12 cellular contexts compared by ENCODE assay signal in genomic region chr14:52948039-52948438, GRCh38. TPM values are rescaled to one million over a fixed set of nuclear protein-coding genes. Genes with fewer than 3 reads are reported as not detected.
DNase-seq lines count a peak whose midpoint lies in the region; ATAC-seq and TF ChIP-seq lines count a peak whose summit lies in the region.
"Had no signal": no experiment of that assay in that cellular context is flagged by ENCODE, and none has a peak within 500 bp of the region (broad histone marks: within the 10 kb centered on the region; RNA-seq: fewer than 3 reads in every experiment).

No MANE protein-coding gene starts in this region.

- no peaks in the 10 kb centered on the region for H3K27me3 ChIP-seq in BE2C
- H3K27me3 ChIP-seq in PC-9 (ENCODE audit: insufficient read depth, low read depth), result no peaks in the 10 kb centered on the region
- H3K27me3 ChIP-seq in gastroesophageal sphincter, result no peaks in the 10 kb centered on the region
- no peaks in the 10 kb centered on the region for H3K27me3 ChIP-seq in psoas muscle (ENCODE audit: insufficient read depth in 3 of 3, low read length in 2 of 3)

- peaks cover 12% of the 10 kb centered on the region; the same call in 1 of the 2 replicates for H3K79me2 ChIP-seq in PC-9 (ENCODE audit: low read depth)

- TF ChIP-seq CTCF in BE2C (IDR thresholded peaks at IDR 0.05; ENCODE audit: low read depth, low read length) (no peak), PC-9 (conservative IDR thresholded peaks at IDR 0.05) (no peak), gastroesophageal sphincter (IDR thresholded peaks at IDR 0.05) (no peak), psoas muscle (IDR thresholded peaks at IDR 0.05) (no peak), GM13977 (IDR thresholded peaks at IDR 0.05; ENCODE audit: extremely low read depth, insufficient read depth, missing control alignments) (no peak)

- H3K36me3 ChIP-seq in BE2C (peaks cover 32% of the 10 kb centered on the region), PC-9 (ENCODE audit: low read depth) (no peaks in the 10 kb centered on the region), gastroesophageal sphincter (peaks cover 0 to 8% of the 10 kb centered on the region in 2 donors), psoas muscle (ENCODE audit: insufficient read depth in 1 of 2, low read depth in 1 of 2) (peaks cover 0 to 17% of the 10 kb centered on the region in 2 donors)
- H3K36me3 ChIP-seq: neutrophil had no signal

- H3K4me3 ChIP-seq in BE2C (ENCODE audit: low read depth, low read length) (peak overlapping the region; percentile 87), PC-9 (no peak overlapping the region), gastroesophageal sphincter (peak overlapping the region; percentile 83 to 93), psoas muscle (peak overlapping the region; percentile 96)

- H4K20me1 ChIP-seq in PC-9 (ENCODE audit: insufficient read depth), result no peaks in the 10 kb centered on the region

- WGBS in gastroesophageal sphincter (ENCODE audit: low coverage in 1 of 2), 2 donors, result 20 to 31% methylated on average over 3 of the region's 3 CpGs
- WGBS in psoas muscle, 3 donors, result 46 to 63% (median 55%) methylated on average over 3 of the region's 3 CpGs

- H3K4me2 ChIP-seq in PC-9, result 0 out of 2 replicates have a peak overlapping the region, but pooled peaks have one; percentile 5

- TF ChIP-seq EP300 in gastroesophageal sphincter (IDR thresholded peaks at IDR 0.05), result no peak

- peaks cover 3% of the 10 kb centered on the region for H3K4me1 ChIP-seq in BE2C
- H3K4me1 ChIP-seq in PC-9 (replicated peaks; ENCODE audit: insufficient read depth), result peaks cover 23% of the 10 kb centered on the region
- peaks cover 6 to 74% (median 8%) of the 10 kb centered on the region in 3 donors for H3K4me1 ChIP-seq in gastroesophageal sphincter
- peaks cover 32% of the 10 kb centered on the region for H3K4me1 ChIP-seq in psoas muscle

- no TSS peak for BruUV-seq in PC-9 (replicated peaks; lab: Mats Ljungman, UMichigan)

- no peak overlapping the region for H2AFZ ChIP-seq in PC-9

- intact Hi-C loops in PC-9 (cut with micrococcal nuclease; ENCODE audit: unreplicated experiment) (no loop called here), psoas muscle (cut with DNase I) (no loop called here)

- DNase-seq in BE2C, result no peak
- DNase-seq in PC-9, result no peak
- DNase-seq in psoas muscle, result no peak
- DNase-seq in stimulated activated CD4-positive, alpha-beta T cell treated with anti-CD3 and anti-CD28 coated beads, Interleukin-4, amount 100 ng/mL, for 1 hour, result no peak
- no peak for DNase-seq in OCI-M1 (lab: John Stamatoyannopoulos, UW)
- DNase-seq in GM13977 (ENCODE audit: low spot score), result no peak
- DNase-seq in caudate nucleus (lab: John Stamatoyannopoulos, UW), result no peak
- DNase-seq: activated CD8-positive, alpha-beta memory T cell treated with anti-CD3 and anti-CD28 coated beads, Interleukin-2, amount 10 ng/mL, durations not matched to agents 7 days and 5 days had no signal

- POLR2A ChIA-PET in PC-9 (lab: Charles Lee; ENCODE audit: unreplicated experiment), result no interaction called here

- no peak for TF ChIP-seq POLR2A in gastroesophageal sphincter (IDR thresholded peaks at IDR 0.05)

- CTCF ChIA-PET in PC-9 (lab: Charles Lee), result no interaction called here

- peaks cover 24% of the 10 kb centered on the region; the same call in 1 of the 2 replicates for H3F3A ChIP-seq in PC-9 (ENCODE audit: insufficient read depth, low read depth)

- no peaks in the 10 kb centered on the region for H3K9me2 ChIP-seq in PC-9 (ENCODE audit: insufficient read depth)

- H3K9me3 ChIP-seq in BE2C (no peaks in the 10 kb centered on the region), PC-9 (ENCODE audit: insufficient read depth, low read depth) (no peaks in the 10 kb centered on the region), gastroesophageal sphincter (no peaks in the 10 kb centered on the region), psoas muscle (no peaks in the 10 kb centered on the region)
- H3K9me3 ChIP-seq: neutrophil had no signal

- in situ Hi-C loops in GM13977 (cut with MboI; ENCODE audit: low pct_unique_long_range_greater_than_20kb, low sequenced_read_pairs, unreplicated experiment), result no loop called here

- no peak overlapping the region for H3K27ac ChIP-seq in PC-9
- H3K27ac ChIP-seq in gastroesophageal sphincter, result peak overlapping the region; percentile 44 to 100 (median 98)
- peak overlapping the region; percentile 3 for H3K27ac ChIP-seq in psoas muscle
- no peak overlapping the region for H3K27ac ChIP-seq in caudate nucleus (ENCODE audit: low read depth, low read length)
- H3K27ac ChIP-seq: epithelial cell of prostate, neutrophil had no signal

- ATAC-seq in gastroesophageal sphincter, result no peak
- no peak for ATAC-seq in psoas muscle
- ATAC-seq: activated CD8-positive, alpha-beta memory T cell treated with anti-CD3 and anti-CD28 coated beads, Interleukin-2, amount 10 ng/mL, durations not matched to agents 7 days and 5 days had no signal

RNA-seq across cellular contexts. Expression of gene FERMT2, which starts 2.8 kb away (rescaled TPM):
- 165 TPM for polyA plus RNA-seq in BE2C (2012; ENCODE audit: insufficient read depth, insufficient read length, low read depth)
- 9.0 and 9.7 TPM in 2 replicates for total RNA-seq in PC-9 (2021)
- 100 to 1,000 TPM; 364 to 398 (median 388) TPM for total RNA-seq in gastroesophageal sphincter
- 100 to 1,000 TPM in 1 of 4 donors, 10 to 100 TPM in 3; 57.5 to 104 (median 78.9) TPM for total RNA-seq in psoas muscle
- 100 to 1,000 TPM in 1 of 3 donors, 10 to 100 TPM in 2; 36.6 to 219 (median 40.8) TPM for polyA plus RNA-seq in psoas muscle
- polyA plus RNA-seq: IgD-negative memory B cell had no signal

Comparison
In these comparisons a context has a peak if more than half of its experiments do, and no peak if none do; other contexts are left out.
1. H3K27ac ChIP-seq: peak in gastroesophageal sphincter (4 of 4) and psoas muscle (single experiment); none in PC-9 (single experiment) and caudate nucleus (single experiment).